In genomic region chr19:2446390-2446789, GRCh38 we compare ENCODE assay signal across 1 cellular context.
TF ChIP-seq lines count a peak whose summit lies in the region.

No MANE protein-coding gene starts in this region.

TF ChIP-seq in HepG2, 621 proteins besides CTCF, POLR2A, EP300 and RAD21:
- TF ChIP-seq ZBTB33 (CRISPR knock-in tag; IDR thresholded peaks at IDR 0.05) (0 out of 2 replicates have a peak, but pooled peaks have one; percentile 25), ZNF589 (CRISPR knock-in tag; conservative IDR thresholded peaks at IDR 0.05) (no peak)
